In the genomic region with DNA sequence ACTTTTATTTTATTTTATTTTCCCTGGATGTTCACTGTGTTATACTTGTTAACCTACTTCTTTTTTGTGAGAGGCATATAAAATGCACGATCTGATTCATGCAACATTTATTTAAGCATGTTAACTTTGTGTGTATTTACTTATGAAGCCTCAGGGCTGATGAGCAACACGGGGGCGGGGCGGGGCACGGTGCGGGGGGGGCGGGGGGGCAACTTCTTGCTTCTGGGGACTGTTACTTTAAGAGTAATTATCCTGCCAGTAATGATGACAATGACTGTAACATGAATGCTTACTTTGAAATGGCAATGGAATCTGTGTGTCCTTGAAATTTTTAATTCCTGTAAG, we compare ENCODE assay signal across 17 cellular contexts.
DNase-seq lines count a peak whose midpoint lies in the region; ATAC-seq and TF ChIP-seq lines count a peak whose summit lies in the region.
"Had no signal": no experiment of that assay in that cellular context is flagged by ENCODE, and none has a peak within 500 bp of the region (broad histone marks: within the 10 kb centered on the region; RNA-seq: fewer than 3 reads in every experiment).

No MANE protein-coding gene starts in this region.

- H3K4me1 ChIP-seq in OCI-LY3 (ENCODE audit: low read length) (peaks cover 42% of the 10 kb centered on the region), osteoblast (ENCODE audit: insufficient read depth, low read length) (peaks cover 16% of the 10 kb centered on the region)

- H3K4me3 ChIP-seq in OCI-LY3 (ENCODE audit: low read length) (peak overlapping the region; percentile 67), choroid plexus epithelial cell (ENCODE audit: low read depth, low read length) (no peak overlapping the region), osteoblast (ENCODE audit: insufficient read depth, low read length) (no peak overlapping the region)
- H3K4me3 ChIP-seq: BLaER1 treated with 17β-estradiol and CSF1 and Interleukin-3, amounts not matched to agents 10 nM and 100 nM; vagina had no signal

- DNase-seq in EL (peak; percentile 53), choroid plexus epithelial cell (ENCODE audit: low read depth) (peak; percentile 12), osteoblast (ENCODE audit: insufficient read length, low spot score, missing footprints) (no peak), NOMO-1 treated with DMSO at 0.1 percent for 48 hours (lab: John Stamatoyannopoulos, UW; ENCODE audit: unreplicated experiment) (no peak), NCI-H1436 treated with DMSO at 0.1 percent for 48 hours (lab: John Stamatoyannopoulos, UW) (no peak)
- DNase-seq: activated T-cell treated with anti-CD3 and anti-CD28 coated beads, Interleukin-2, amount 50 U/mL, for 1 hour; DMS79 treated with DMSO at 0.1 percent for 48 hours; H7; NCI-H1417 treated with DMSO at 0.1 percent for 48 hours; NCI-H510A; nucleus accumbens; SHP77; stimulated activated naive CD8-positive, alpha-beta T cell treated with anti-CD3 and anti-CD28 coated beads, Interleukin-15, amount 100 ng/mL, for 72 hours had no signal

- TF ChIP-seq CTCF in OCI-LY3 (IDR thresholded peaks at IDR 0.05; ENCODE audit: low read depth, low read length): no peak
- TF ChIP-seq CTCF in choroid plexus epithelial cell (conservative IDR thresholded peaks at IDR 0.05; ENCODE audit: low read depth, low read length): no peak
- no peak for TF ChIP-seq CTCF in osteoblast (IDR thresholded peaks at IDR 0.05; ENCODE audit: extremely low read depth, low read depth, low read length)

- H3K9me3 ChIP-seq in OCI-LY3 (ENCODE audit: insufficient read depth, low read length): no peaks in the 10 kb centered on the region
- no peaks in the 10 kb centered on the region for H3K9me3 ChIP-seq in osteoblast (ENCODE audit: low read depth, low read length)
- H3K9me3 ChIP-seq: vagina had no signal

- H3K27ac ChIP-seq in OCI-LY3 (ENCODE audit: low read length) (no peak overlapping the region), osteoblast (ENCODE audit: low read depth, low read length) (peak overlapping the region; percentile 47)
- H3K27ac ChIP-seq: BLaER1 treated with 17β-estradiol and CSF1 and Interleukin-3, amounts not matched to agents 10 nM and 100 nM; vagina had no signal

- H3K27me3 ChIP-seq in OCI-LY3 (ENCODE audit: low read depth, low read length) (0 out of 2 replicates have a peak, but pooled peaks cover 4% of the 10 kb centered on the region), osteoblast (ENCODE audit: insufficient read depth, low read length) (no peaks in the 10 kb centered on the region)
- H3K27me3 ChIP-seq: BLaER1 treated with 17β-estradiol and CSF1 and Interleukin-3, amounts not matched to agents 10 nM and 100 nM; vagina had no signal

- H4K20me1 ChIP-seq in OCI-LY3 (ENCODE audit: insufficient read depth, low read length): no peaks in the 10 kb centered on the region
- no peaks in the 10 kb centered on the region for H4K20me1 ChIP-seq in osteoblast (ENCODE audit: insufficient read depth, low read length)
- H4K20me1 ChIP-seq: BLaER1 treated with 17β-estradiol and CSF1 and Interleukin-3, amounts not matched to agents 10 nM and 100 nM had no signal

- H3K36me3 ChIP-seq in OCI-LY3 (replicated peaks; ENCODE audit: low read depth, low read length): no peaks in the 10 kb centered on the region
- H3K36me3 ChIP-seq in osteoblast (ENCODE audit: insufficient read depth, low read length): no peaks in the 10 kb centered on the region
- H3K36me3 ChIP-seq: BLaER1 treated with 17β-estradiol and CSF1 and Interleukin-3, amounts not matched to agents 10 nM and 100 nM; vagina had no signal

- no peak for ATAC-seq in HG02759 (IDR thresholded peaks at IDR 0.05; ENCODE audit: unreplicated experiment)
- ATAC-seq: stimulated activated naive CD8-positive, alpha-beta T cell treated with anti-CD3 and anti-CD28 coated beads, Interleukin-15, amount 100 ng/mL, for 72 hours had no signal

- H2AFZ ChIP-seq in OCI-LY3 (ENCODE audit: low read depth, low read length) (no peak overlapping the region), osteoblast (ENCODE audit: low read length) (no peak overlapping the region)

- no peaks in the 10 kb centered on the region for H3K79me2 ChIP-seq in OCI-LY3 (ENCODE audit: low read length)
- H3K79me2 ChIP-seq in osteoblast (ENCODE audit: insufficient read depth, low read length): no peaks in the 10 kb centered on the region

- H3K4me2 ChIP-seq in OCI-LY3 (ENCODE audit: low read length) (peak overlapping the region; percentile 87), osteoblast (ENCODE audit: insufficient read depth, low read length) (peak overlapping the region; percentile 74)
- H3K4me2 ChIP-seq: BLaER1 treated with 17β-estradiol and CSF1 and Interleukin-3, amounts not matched to agents 10 nM and 100 nM had no signal

- 0 out of 2 replicates have a peak overlapping the region, but pooled peaks have one; percentile 34 for H3K9ac ChIP-seq in OCI-LY3 (ENCODE audit: low read length)
- H3K9ac ChIP-seq: BLaER1 treated with 17β-estradiol and CSF1 and Interleukin-3, amounts not matched to agents 10 nM and 100 nM had no signal

Comparison
In these comparisons a context has a peak if more than half of its experiments do, and no peak if none do; other contexts are left out.
1. DNase-seq: peak in EL (single experiment) and choroid plexus epithelial cell (single experiment); none in osteoblast (single experiment), NOMO-1 treated with DMSO at 0.1 percent for 48 hours (single experiment) and NCI-H1436 treated with DMSO at 0.1 percent for 48 hours (single experiment).